Comparison of ENCODE assay signal across 18 cellular contexts in genomic region chr22:37157516-37158289, GRCh38. TPM values are rescaled to one million over a fixed set of nuclear protein-coding genes. Genes with fewer than 3 reads are reported as not detected.
DNase-seq lines count a peak whose midpoint lies in the region; ATAC-seq, FAIRE-seq and TF ChIP-seq lines count a peak whose summit lies in the region.
"Had no signal": no experiment of that assay in that cellular context is flagged by ENCODE, and none has a peak within 500 bp of the region (broad histone marks: within the 10 kb centered on the region; RNA-seq: fewer than 3 reads in every experiment).

No MANE protein-coding gene starts in this region.

- DNase-seq in stimulated activated naive CD8-positive, alpha-beta T cell treated with anti-CD3 and anti-CD28 coated beads, Interleukin-15, amount 100 ng/mL, for 72 hours, result no peak
- peak; percentile 44 for DNase-seq in RKO (ENCODE audit: low spot score)
- DNase-seq in fibroblast of the aortic adventitia (ENCODE audit: low read depth), result peak; percentile 46
- no peak for DNase-seq in urothelium cell line (ENCODE audit: low spot score)
- DNase-seq in D341Med (ENCODE audit: low spot score), result no peak
- no peak for DNase-seq in ascending aorta (ENCODE audit: low spot score in 2 of 2)
- DNase-seq: anterior cingulate cortex, DND-41, glutamatergic neuron, GOT3, mesenchymal stem cell, NCI-H2029, NCI-H526 treated with DMSO at 0.1 percent for 48 hours, tibial artery had no signal

- peaks cover 76% of the 10 kb centered on the region for H3K4me1 Mint-ChIP-seq in stimulated activated naive CD8-positive, alpha-beta T cell treated with anti-CD3 and anti-CD28 coated beads, Interleukin-15, Interleukin-2, amounts not matched to agents 100 ng/mL and 50 ng/mL, for 24 hours (ENCODE audit: low read depth)
- H3K4me1 Mint-ChIP-seq in stimulated activated naive CD8-positive, alpha-beta T cell treated with anti-CD3 and anti-CD28 coated beads, Interleukin-15, amount 100 ng/mL, for 72 hours, result peaks cover 94% of the 10 kb centered on the region

- H3K9me3 ChIP-seq in ascending aorta, result peaks cover 0 to 4% of the 10 kb centered on the region in 2 donors

- peak; percentile 35 for FAIRE-seq in urothelium cell line (lab: Jason Lieb, UNC)

- H3K4me1 ChIP-seq in ascending aorta, result no peaks in the 10 kb centered on the region
- H3K4me1 ChIP-seq: tibial artery had no signal

- no peak for ATAC-seq in stimulated activated naive CD8-positive, alpha-beta T cell treated with anti-CD3 and anti-CD28 coated beads, Interleukin-15, amount 100 ng/mL, for 72 hours
- no peak for ATAC-seq in HG03280 (IDR thresholded peaks at IDR 0.05; ENCODE audit: unreplicated experiment)

- H3K4me3 Mint-ChIP-seq in stimulated activated naive CD8-positive, alpha-beta T cell treated with anti-CD3 and anti-CD28 coated beads, Interleukin-15, Interleukin-2, amounts not matched to agents 100 ng/mL and 50 ng/mL, for 24 hours, result no peak overlapping the region
- H3K4me3 Mint-ChIP-seq in stimulated activated naive CD8-positive, alpha-beta T cell treated with anti-CD3 and anti-CD28 coated beads, Interleukin-15, amount 100 ng/mL, for 72 hours, result no peak overlapping the region

- H3K27ac Mint-ChIP-seq in stimulated activated naive CD8-positive, alpha-beta T cell treated with anti-CD3 and anti-CD28 coated beads, Interleukin-15, Interleukin-2, amounts not matched to agents 100 ng/mL and 50 ng/mL, for 24 hours, result peak overlapping the region; percentile 48
- no peak overlapping the region for H3K27ac Mint-ChIP-seq in stimulated activated naive CD8-positive, alpha-beta T cell treated with anti-CD3 and anti-CD28 coated beads, Interleukin-15, amount 100 ng/mL, for 72 hours

- TF ChIP-seq CTCF in fibroblast of the aortic adventitia (IDR thresholded peaks at IDR 0.05; ENCODE audit: insufficient read depth, low read length) (no peak), ascending aorta (IDR thresholded peaks at IDR 0.05) (no peak)

- no peaks in the 10 kb centered on the region for H3K9me3 Mint-ChIP-seq in stimulated activated naive CD8-positive, alpha-beta T cell treated with anti-CD3 and anti-CD28 coated beads, Interleukin-15, Interleukin-2, amounts not matched to agents 100 ng/mL and 50 ng/mL, for 24 hours
- H3K9me3 Mint-ChIP-seq in stimulated activated naive CD8-positive, alpha-beta T cell treated with anti-CD3 and anti-CD28 coated beads, Interleukin-15, amount 100 ng/mL, for 72 hours, result peaks cover 0 to 9% of the 10 kb centered on the region in 2 donors

- H3K27me3 Mint-ChIP-seq in stimulated activated naive CD8-positive, alpha-beta T cell treated with anti-CD3 and anti-CD28 coated beads, Interleukin-15, Interleukin-2, amounts not matched to agents 100 ng/mL and 50 ng/mL, for 24 hours, result peaks cover 7% of the 10 kb centered on the region
- no peaks in the 10 kb centered on the region for H3K27me3 Mint-ChIP-seq in stimulated activated naive CD8-positive, alpha-beta T cell treated with anti-CD3 and anti-CD28 coated beads, Interleukin-15, amount 100 ng/mL, for 72 hours

- intact Hi-C loops in ascending aorta (cut with DNase I), result no loop called here

- H3K4me3 ChIP-seq in fibroblast of the aortic adventitia (ENCODE audit: low read depth, low read length), result no peak overlapping the region
- no peak overlapping the region for H3K4me3 ChIP-seq in ascending aorta
- H3K4me3 ChIP-seq: BLaER1 treated with 17β-estradiol and CSF1 and Interleukin-3, amounts not matched to agents 10 nM and 100 nM; tibial artery had no signal

- H3K36me3 ChIP-seq in ascending aorta, result no peaks in the 10 kb centered on the region
- H3K36me3 ChIP-seq: BLaER1 treated with 17β-estradiol and CSF1 and Interleukin-3, amounts not matched to agents 10 nM and 100 nM; tibial artery had no signal

- H3K27ac ChIP-seq in ascending aorta, result no peak overlapping the region
- H3K27ac ChIP-seq: BLaER1 treated with 17β-estradiol and CSF1 and Interleukin-3, amounts not matched to agents 10 nM and 100 nM; tibial artery had no signal

- H3K36me3 Mint-ChIP-seq in stimulated activated naive CD8-positive, alpha-beta T cell treated with anti-CD3 and anti-CD28 coated beads, Interleukin-15, Interleukin-2, amounts not matched to agents 100 ng/mL and 50 ng/mL, for 24 hours (ENCODE audit: low read depth), result no peaks in the 10 kb centered on the region

- no peaks in the 10 kb centered on the region for H3K27me3 ChIP-seq in ascending aorta
- H3K27me3 ChIP-seq: BLaER1 treated with 17β-estradiol and CSF1 and Interleukin-3, amounts not matched to agents 10 nM and 100 nM had no signal

RNA-seq across cellular contexts. Expression of gene IL2RB, which starts 8.0 kb away (rescaled TPM):
- total RNA-seq in fibroblast of the aortic adventitia (ENCODE audit: low replicate concordance) (under 0.01 TPM in 1 of 2 replicates, not detected in the other), ascending aorta (0.96 TPM)

RNA-seq across cellular contexts. Expression of gene C1QTNF6, which starts 30.3 kb away (rescaled TPM):
- total RNA-seq in fibroblast of the aortic adventitia (ENCODE audit: low replicate concordance) (4.2 and 4.6 TPM in 2 replicates), ascending aorta (4.6 TPM)

RNA-seq across cellular contexts. Expression of gene TMPRSS6, which starts 48.2 kb away (rescaled TPM):
- total RNA-seq in fibroblast of the aortic adventitia (ENCODE audit: low replicate concordance) (not detected in 2 replicates), ascending aorta (not detected)
- total RNA-seq: epithelial cell of proximal tubule had no signal

RNA-seq across cellular contexts. Expression of gene SSTR3, which starts 54.6 kb away (rescaled TPM):
- 0.41 TPM in 1 of 2 replicates, not detected in the other for total RNA-seq in fibroblast of the aortic adventitia (ENCODE audit: low replicate concordance)
- total RNA-seq in ascending aorta, result not detected
- total RNA-seq: epithelial cell of proximal tubule had no signal

Comparison
In these comparisons a context has a peak if more than half of its experiments do, and no peak if none do; other contexts are left out.
1. DNase-seq: peak in RKO (single experiment) and fibroblast of the aortic adventitia (single experiment); none in stimulated activated naive CD8-positive, alpha-beta T cell treated with anti-CD3 and anti-CD28 coated beads, Interleukin-15, amount 100 ng/mL, for 72 hours (0 of 2), urothelium cell line (single experiment), D341Med (single experiment) and ascending aorta (0 of 2).